Comparison of ENCODE assay signal across 21 cellular contexts in genomic region chr5:123598028-123598689, GRCh38.
A peak's percentile ranks its signal among the peaks of the same experiment; 100 is the strongest.
DNase-seq lines count a peak whose midpoint lies in the region; ATAC-seq and TF ChIP-seq lines count a peak whose summit lies in the region.
"Had no signal": no experiment of that assay in that cellular context is flagged by ENCODE, and none has a peak within 500 bp of the region (broad histone marks: within the 10 kb centered on the region; RNA-seq: fewer than 3 reads in every experiment).

No MANE protein-coding gene starts in this region.

- ATAC-seq in GM21529 (IDR thresholded peaks at IDR 0.05; ENCODE audit: unreplicated experiment) (peak; percentile 55), HG03159 (IDR thresholded peaks at IDR 0.05; ENCODE audit: unreplicated experiment) (peak; percentile 60)
- ATAC-seq in stimulated activated naive B cell treated with anti-CD40 and anti-IgM and Interleukin-4, amounts not matched to agents 10 μg/mL and 1 μg/mL and 100 μg/mL, for 72 hours (replicated peaks), result peak; percentile 90 to 92
- ATAC-seq: left cardiac atrium had no signal

- H3K27me3 ChIP-seq in Peyer's patch, result no peaks in the 10 kb centered on the region
- H3K27me3 ChIP-seq: ascending aorta, esophagus squamous epithelium, tibial nerve had no signal

- peaks cover 3% of the 10 kb centered on the region for H3K4me1 Mint-ChIP-seq in activated naive CD4-positive, alpha-beta T cell treated with anti-CD3 and anti-CD28 coated beads, Interleukin-2, amount 50 U/mL, for 24 hours
- H3K4me1 Mint-ChIP-seq in stimulated activated naive B cell treated with anti-CD40 and anti-IgM and Interleukin-4, amounts not matched to agents 10 μg/mL and 1 μg/mL and 100 μg/mL, for 72 hours, result peaks cover 13 to 20% of the 10 kb centered on the region in 2 donors
- H3K4me1 Mint-ChIP-seq: nephron progenitor cell had no signal

- H3K9me3 Mint-ChIP-seq in activated naive CD4-positive, alpha-beta T cell treated with anti-CD3 and anti-CD28 coated beads, Interleukin-2, amount 50 U/mL, for 24 hours, result no peaks in the 10 kb centered on the region
- no peaks in the 10 kb centered on the region for H3K9me3 Mint-ChIP-seq in stimulated activated naive B cell treated with anti-CD40 and anti-IgM and Interleukin-4, amounts not matched to agents 10 μg/mL and 1 μg/mL and 100 μg/mL, for 72 hours
- H3K9me3 Mint-ChIP-seq: nephron progenitor cell had no signal

- no peaks in the 10 kb centered on the region for H3K27me3 Mint-ChIP-seq in activated naive CD4-positive, alpha-beta T cell treated with anti-CD3 and anti-CD28 coated beads, Interleukin-2, amount 50 U/mL, for 24 hours
- no peaks in the 10 kb centered on the region for H3K27me3 Mint-ChIP-seq in stimulated activated naive B cell treated with anti-CD40 and anti-IgM and Interleukin-4, amounts not matched to agents 10 μg/mL and 1 μg/mL and 100 μg/mL, for 72 hours

- H3K27ac Mint-ChIP-seq in activated naive CD4-positive, alpha-beta T cell treated with anti-CD3 and anti-CD28 coated beads, Interleukin-2, amount 50 U/mL, for 24 hours, result peak overlapping the region; percentile 52
- peak overlapping the region; percentile 78 for H3K27ac Mint-ChIP-seq in stimulated activated naive B cell treated with anti-CD40 and anti-IgM and Interleukin-4, amounts not matched to agents 10 μg/mL and 1 μg/mL and 100 μg/mL, for 72 hours

- peaks cover 0 to 16% (median 0%) of the 10 kb centered on the region in 3 donors for H3K36me3 ChIP-seq in Peyer's patch

- TF ChIP-seq CTCF in Peyer's patch (IDR thresholded peaks at IDR 0.05), result no peak

- no peak overlapping the region for H3K4me3 Mint-ChIP-seq in activated naive CD4-positive, alpha-beta T cell treated with anti-CD3 and anti-CD28 coated beads, Interleukin-2, amount 50 U/mL, for 24 hours
- peak overlapping the region; percentile 14 to 66 for H3K4me3 Mint-ChIP-seq in stimulated activated naive B cell treated with anti-CD40 and anti-IgM and Interleukin-4, amounts not matched to agents 10 μg/mL and 1 μg/mL and 100 μg/mL, for 72 hours
- H3K4me3 Mint-ChIP-seq: nephron progenitor cell had no signal

- H3K4me3 ChIP-seq in Peyer's patch, result no peak overlapping the region
- H3K4me3 ChIP-seq: ascending aorta, esophagus squamous epithelium, PC-9, tibial nerve had no signal

- H3K27ac ChIP-seq in Peyer's patch, result no peak overlapping the region
- H3K27ac ChIP-seq: ascending aorta, esophagus squamous epithelium, PC-9, tibial nerve had no signal

- H3K4me1 ChIP-seq in Peyer's patch, result no peaks in the 10 kb centered on the region
- H3K4me1 ChIP-seq: ascending aorta, esophagus squamous epithelium had no signal

- no peak for DNase-seq in activated naive CD4-positive, alpha-beta T cell treated with Interleukin-2 at 50 U/mL for 16 hours
- no peak for DNase-seq in stimulated activated naive B cell treated with anti-CD40 and anti-IgM and Interleukin-4, amounts not matched to agents 10 μg/mL and 1 μg/mL and 100 μg/mL, for 72 hours
- DNase-seq in HUDEP-2 (lab: John Stamatoyannopoulos, UW; ENCODE audit: unreplicated experiment in 76 of 76) (no peak), Peyer's patch (no peak), COLO668 (lab: John Stamatoyannopoulos, UW; ENCODE audit: unreplicated experiment) (no peak)
- DNase-seq: activated gamma-delta T cell treated with Interleukin-2 at 50 U/mL for 16 hours; C1 segment of cervical spinal cord; effector CD8-positive, alpha-beta T cell; esophagus squamous epithelium; GOT3; left cardiac atrium; midbrain; NCI-H2171; NCI-H774; nephron progenitor cell; PC-9 had no signal

- H3K36me3 Mint-ChIP-seq in activated naive CD4-positive, alpha-beta T cell treated with anti-CD3 and anti-CD28 coated beads, Interleukin-2, amount 50 U/mL, for 24 hours, result peaks cover 18% of the 10 kb centered on the region
- H3K36me3 Mint-ChIP-seq in stimulated activated naive B cell treated with anti-CD40 and anti-IgM and Interleukin-4, amounts not matched to agents 10 μg/mL and 1 μg/mL and 100 μg/mL, for 72 hours, result peaks cover 23 to 32% of the 10 kb centered on the region in 2 donors

- H3K9me3 ChIP-seq in Peyer's patch, result no peaks in the 10 kb centered on the region
- H3K9me3 ChIP-seq: ascending aorta, esophagus squamous epithelium, tibial nerve had no signal

- TF ChIP-seq POLR2A in Peyer's patch (IDR thresholded peaks at IDR 0.05), result no peak
